8 cellular contexts compared by ENCODE assay signal in genomic region chr6:57172136-57173055, GRCh38. TPM values are rescaled to one million over a fixed set of nuclear protein-coding genes. Genes with fewer than 3 reads are reported as not detected.
A peak's percentile ranks its signal among the peaks of the same experiment; 100 is the strongest.
DNase-seq lines count a peak whose midpoint lies in the region; ATAC-seq, FAIRE-seq and TF ChIP-seq lines count a peak whose summit lies in the region.

TSS of gene BAG2 (plus strand) at chr6:57172326. CDS start at chr6:57172698, 372 bp downstream.

- H3K4me2 ChIP-seq in keratinocyte (ENCODE audit: control insufficient read depth, extremely low read depth, insufficient read depth, low read depth, low read length): peak within 1 kb of the TSS; percentile 88

- H2AFZ ChIP-seq in keratinocyte (ENCODE audit: control insufficient read depth, low read length): peak within 1 kb of the TSS; percentile 81

- H3K27me3 ChIP-seq in keratinocyte (ENCODE audit: control insufficient read depth, extremely low read depth, insufficient read depth, low read length): no peaks in the 10 kb centered on the region

- peak within 1 kb of the TSS; percentile 77 for H3K4me3 Mint-ChIP-seq in central memory CD8-positive, alpha-beta T cell

- peak within 1 kb of the TSS; percentile 51 to 86 (median 74) for H3K4me3 ChIP-seq in keratinocyte (ENCODE audit: control insufficient read depth in 2 of 3, extremely low read depth in 1 of 3, insufficient read depth in 2 of 3, low read depth in 1 of 3, low read length in 3 of 3)

- no peaks in the 10 kb centered on the region for H4K20me1 ChIP-seq in keratinocyte (ENCODE audit: control insufficient read depth, extremely low read depth, insufficient read depth, low read length)

- peaks cover 3% of the 10 kb centered on the region for H3K36me3 Mint-ChIP-seq in central memory CD8-positive, alpha-beta T cell (ENCODE audit: insufficient read depth)

- H3K9me3 Mint-ChIP-seq in central memory CD8-positive, alpha-beta T cell: no peaks in the 10 kb centered on the region

- peak; percentile 87 for DNase-seq in AG08396 (ENCODE audit: low spot score)
- DNase-seq in NCI-H345 treated with DMSO at 0.1 percent for 48 hours (lab: John Stamatoyannopoulos, UW; ENCODE audit: unreplicated experiment): peak; percentile 52
- peak; percentile 72 for DNase-seq in activated CD4-positive, CD25-positive, alpha-beta regulatory T cell treated with anti-CD3 and anti-CD28 coated beads, Interleukin-2, amount 50 U/mL, for 16 hours (ENCODE audit: low read depth, low spot score)
- peak; percentile 82 to 89 for DNase-seq in central memory CD8-positive, alpha-beta T cell (ENCODE audit: low spot score in 2 of 2)
- no peak for DNase-seq in keratinocyte (ENCODE audit: low read depth, low spot score)
- DNase-seq in stimulated activated CD4-positive, alpha-beta T cell treated with anti-CD3 and anti-CD28 coated beads, Interleukin-12 subunit alpha, Interleukin-12 subunit beta, amount 100 ng/mL, for 48 hours (ENCODE audit: low read depth in 2 of 3, low spot score in 1 of 3): peak; percentile 84 to 93 (median 89)

- peaks cover 1 to 3% of the 10 kb centered on the region in 2 experiments for H3K36me3 ChIP-seq in keratinocyte (ENCODE audit: control insufficient read depth in 2 of 2, extremely low read depth in 1 of 2, insufficient read depth in 2 of 2, low read length in 2 of 2)

- ATAC-seq in GM18873 (IDR thresholded peaks at IDR 0.05; ENCODE audit: low FRiP score, unreplicated experiment) (peak; percentile 82), HG03135 (IDR thresholded peaks at IDR 0.05; ENCODE audit: unreplicated experiment) (peak; percentile 91)
- ATAC-seq in central memory CD8-positive, alpha-beta T cell (replicated peaks; ENCODE audit: extremely low read depth, poor library complexity, severe bottlenecking): peak; percentile 85

- no peak for TF ChIP-seq CTCF in keratinocyte (optimal IDR thresholded peaks at IDR 0.05 in 1 of 3, IDR thresholded peaks at IDR 0.05 in 1 of 3, conservative IDR thresholded peaks at IDR 0.05 in 1 of 3; ENCODE audit: extremely low read depth in 1 of 3, insufficient read depth in 2 of 3, low read length in 3 of 3)

- H3K4me1 ChIP-seq in keratinocyte (ENCODE audit: control insufficient read depth, extremely low read depth, insufficient read depth, low read length): peaks cover 14% of the 10 kb centered on the region

- peaks cover 21% of the 10 kb centered on the region for H3K4me1 Mint-ChIP-seq in central memory CD8-positive, alpha-beta T cell

- peak within 1 kb of the TSS; percentile 77 for H3K27ac Mint-ChIP-seq in central memory CD8-positive, alpha-beta T cell (ENCODE audit: low read depth)

- no peak for FAIRE-seq in keratinocyte (lab: Jason Lieb, UNC)

- H3K9ac ChIP-seq in keratinocyte (ENCODE audit: control insufficient read depth, extremely low read depth, insufficient read depth, low read length): peak within 1 kb of the TSS; percentile 75

- H3K9me3 ChIP-seq in keratinocyte (ENCODE audit: control insufficient read depth, low read depth, low read length): no peaks in the 10 kb centered on the region

- H3K9me1 ChIP-seq in keratinocyte (ENCODE audit: control insufficient read depth, extremely low read depth, insufficient read depth, low read length): no peaks in the 10 kb centered on the region

- H3K27me3 Mint-ChIP-seq in central memory CD8-positive, alpha-beta T cell: no peaks in the 10 kb centered on the region

- H3K27ac ChIP-seq in keratinocyte (ENCODE audit: control insufficient read depth, insufficient read depth, low read length): peak within 1 kb of the TSS; percentile 64

- H3K79me2 ChIP-seq in keratinocyte (ENCODE audit: control insufficient read depth, insufficient read depth, low read length): peaks cover 2% of the 10 kb centered on the region

- dilution Hi-C loops in keratinocyte (cut with MboI; ENCODE audit: extremely low pct_ligation_motif_present, low sequenced_read_pairs): no loop called here

RNA-seq across cellular contexts. Expression of gene BAG2, which starts in this region (rescaled TPM):
- 0.89 to 1.6 TPM (median 1.1 TPM) in 3 replicates for polyA plus RNA-seq in keratinocyte
- polyA plus RNA-seq in keratinocyte (2011; ENCODE audit: low read depth): 0.41 TPM
- 0.82 and 1.6 TPM in 2 replicates for polyA plus RNA-seq in keratinocyte (2011; cell fraction: cytosol; rRNA removed)
- polyA plus RNA-seq in keratinocyte (2011; cell fraction: nucleus; rRNA removed): 0.81 and 1.2 TPM in 2 replicates
- 0.35 and 1.2 TPM in 2 replicates for polyA plus RNA-seq in keratinocyte (2012; ENCODE audit: low replicate concordance)
- 0.10 to 1.2 TPM (median 0.36 TPM) in 3 replicates for polyA minus RNA-seq in keratinocyte
- 0.58 TPM for polyA minus RNA-seq in keratinocyte (2011; cell fraction: cytosol; rRNA and poly(A)+ RNA removed)
- 0.95 and 2.9 TPM in 2 replicates for polyA minus RNA-seq in keratinocyte (2011; cell fraction: nucleus; rRNA and poly(A)+ RNA removed)
